ENCODE assay signal across 15 cellular contexts in the genomic region with DNA sequence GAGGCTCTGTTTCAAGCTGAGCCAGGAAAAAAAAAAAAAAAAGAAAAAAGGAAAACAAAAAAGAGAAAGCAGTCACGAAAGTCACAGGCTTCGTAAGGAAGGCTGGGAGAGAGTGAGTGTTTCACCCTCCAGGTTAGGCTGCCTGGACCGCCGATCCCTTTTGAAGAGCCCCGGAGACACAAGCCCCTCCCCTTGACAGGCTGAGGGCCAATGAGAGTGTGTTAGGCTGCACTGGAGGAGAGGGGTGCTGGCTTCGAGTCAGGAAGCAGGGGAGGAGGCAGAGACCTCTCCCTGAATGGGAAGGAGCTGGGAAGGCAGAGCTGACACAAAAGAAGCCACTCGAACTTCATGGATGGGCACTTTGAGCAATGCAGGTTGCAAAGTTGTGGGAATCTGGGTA. TPM values are rescaled to one million over a fixed set of nuclear protein-coding genes. Genes with fewer than 3 reads are reported as not detected.
DNase-seq lines count a peak whose midpoint lies in the region; ATAC-seq and TF ChIP-seq lines count a peak whose summit lies in the region.
"Had no signal": no experiment of that assay in that cellular context is flagged by ENCODE, and none has a peak within 500 bp of the region (broad histone marks: within the 10 kb centered on the region; RNA-seq: fewer than 3 reads in every experiment).

A gene with protein sequence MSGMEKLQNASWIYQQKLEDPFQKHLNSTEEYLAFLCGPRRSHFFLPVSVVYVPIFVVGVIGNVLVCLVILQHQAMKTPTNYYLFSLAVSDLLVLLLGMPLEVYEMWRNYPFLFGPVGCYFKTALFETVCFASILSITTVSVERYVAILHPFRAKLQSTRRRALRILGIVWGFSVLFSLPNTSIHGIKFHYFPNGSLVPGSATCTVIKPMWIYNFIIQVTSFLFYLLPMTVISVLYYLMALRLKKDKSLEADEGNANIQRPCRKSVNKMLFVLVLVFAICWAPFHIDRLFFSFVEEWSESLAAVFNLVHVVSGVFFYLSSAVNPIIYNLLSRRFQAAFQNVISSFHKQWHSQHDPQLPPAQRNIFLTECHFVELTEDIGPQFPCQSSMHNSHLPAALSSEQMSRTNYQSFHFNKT (minus strand): TSS at position 135 of the 400 bp plus-strand sequence. CDS start 166 bp downstream, outside the sequence.

- no peaks in the 10 kb centered on the region for H3K27me3 ChIP-seq in right atrium auricular region
- no peaks in the 10 kb centered on the region for H3K27me3 ChIP-seq in right cardiac atrium (ENCODE audit: control insufficient read depth, insufficient read depth)
- H3K27me3 ChIP-seq: brain microvascular endothelial cell had no signal

- ATAC-seq in Right ventricle myocardium superior (ENCODE audit: poor library complexity) (peak; percentile 63), right cardiac atrium (peak in 1 of 2 donors; percentile 29), HG03139 (IDR thresholded peaks at IDR 0.05; ENCODE audit: unreplicated experiment) (no peak), GM21529 (IDR thresholded peaks at IDR 0.05; ENCODE audit: unreplicated experiment) (no peak)
- ATAC-seq: activated CD4-positive, CD25-positive, alpha-beta regulatory T cell treated with anti-CD3 and anti-CD28 coated beads, Interleukin-2, amount 50 U/mL, for 24 hours had no signal

- H3K4me3 ChIP-seq in right atrium auricular region (no peak within 1 kb of the TSS), right cardiac atrium (ENCODE audit: low read length) (no peak within 1 kb of the TSS)
- H3K4me3 ChIP-seq: spleen had no signal

- H3K4me1 ChIP-seq in right atrium auricular region (no peaks in the 10 kb centered on the region), right cardiac atrium (ENCODE audit: control insufficient read depth, insufficient read depth, low read length) (no peaks in the 10 kb centered on the region)
- H3K4me1 ChIP-seq: spleen had no signal

- H3K36me3 ChIP-seq in right atrium auricular region: no peaks in the 10 kb centered on the region
- H3K36me3 ChIP-seq: brain microvascular endothelial cell, spleen had no signal

- H3K27ac ChIP-seq in right atrium auricular region (no peak within 1 kb of the TSS), right cardiac atrium (ENCODE audit: low read length) (no peak within 1 kb of the TSS)
- H3K27ac ChIP-seq: brain microvascular endothelial cell, HL-60, spleen had no signal

- H3K9me3 ChIP-seq in right atrium auricular region: no peaks in the 10 kb centered on the region
- H3K9me3 ChIP-seq in right cardiac atrium (ENCODE audit: control insufficient read depth, low read length): no peaks in the 10 kb centered on the region

- 13% methylated on average over 7 of the region's 7 CpGs for WGBS in right cardiac atrium

- intact Hi-C loops in Right ventricle myocardium superior (cut with DNase I) (no loop called here), right cardiac atrium (cut with DNase I) (no loop called here)

- no peak for TF ChIP-seq CTCF in right atrium auricular region (IDR thresholded peaks at IDR 0.05)

- DNase-seq in Right ventricle myocardium superior (peak; percentile 39), right atrium auricular region (ENCODE audit: low spot score) (no peak), NCI-H748 treated with DMSO at 0.1 percent for 48 hours (lab: John Stamatoyannopoulos, UW) (peak; percentile 16), right cardiac atrium (peak in 2 of 3 donors; percentile 10 to 47), NCI-H2196 (lab: John Stamatoyannopoulos, UW; ENCODE audit: unreplicated experiment) (no peak), OCI-M2 (lab: John Stamatoyannopoulos, UW; ENCODE audit: unreplicated experiment) (no peak)
- DNase-seq: activated T-cell treated with anti-CD3 and anti-CD28 coated beads, Interleukin-2, amount 50 U/mL, for 48 hours; brain microvascular endothelial cell; hypothalamus; NCI-H1048; spleen had no signal

RNA-seq across cellular contexts. Expression of the gene that starts here (rescaled TPM):
- total RNA-seq in Right ventricle myocardium superior (not detected), right atrium auricular region (not detected), right cardiac atrium (under 1 TPM in 1 of 4 donors, not detected in 3; 0.62 TPM)
- 0.09 TPM for polyA plus RNA-seq in right cardiac atrium
- total RNA-seq: spleen had no signal
- polyA plus RNA-seq: spleen had no signal

Comparison
In these comparisons a context has a peak if more than half of its experiments do, and no peak if none do; other contexts are left out.
1. Peak in DNase-seq and ATAC-seq in Right ventricle myocardium superior; RNA of the gene not detected or under 1 TPM.
2. Peak in DNase-seq in right cardiac atrium; RNA of the gene not detected or under 1 TPM.